23 cellular contexts compared by ENCODE assay signal in genomic region chr1:203713125-203713524, GRCh38. TPM values are rescaled to one million over a fixed set of nuclear protein-coding genes. Genes with fewer than 3 reads are reported as not detected.
DNase-seq lines count a peak whose midpoint lies in the region; ATAC-seq and TF ChIP-seq lines count a peak whose summit lies in the region.
"Had no signal": no experiment of that assay in that cellular context is flagged by ENCODE, and none has a peak within 500 bp of the region (broad histone marks: within the 10 kb centered on the region; RNA-seq: fewer than 3 reads in every experiment).

No MANE protein-coding gene starts in this region.

- 66 to 80% (median 69%) methylated on average over 5 of the region's 5 CpGs for WGBS in heart left ventricle, 4 donors
- no CpG with 5 or more reads among the region's 5 CpGs for WGBS in trophoblast cell (ENCODE audit: extremely low coverage, insufficient coverage, insufficient read length)
- 97% methylated on average over 5 of the region's 5 CpGs for WGBS in smooth muscle cell (ENCODE audit: low lambda C conversion rate)

- H3K9me3 ChIP-seq in heart left ventricle: no peaks in the 10 kb centered on the region
- H3K9me3 ChIP-seq in trophoblast cell (ENCODE audit: insufficient read depth, low read depth, low read length): no peaks in the 10 kb centered on the region
- no peaks in the 10 kb centered on the region for H3K9me3 ChIP-seq in HAP-1
- no peaks in the 10 kb centered on the region for H3K9me3 ChIP-seq in smooth muscle cell (replicated peaks; ENCODE audit: low read depth)
- H3K9me3 ChIP-seq: A549 had no signal

- peak overlapping the region in 3 of 12 donors; percentile 4 to 20 (median 10) for H3K27ac ChIP-seq in heart left ventricle
- H3K27ac ChIP-seq in trophoblast cell (ENCODE audit: low read depth, low read length): no peak overlapping the region
- no peak overlapping the region for H3K27ac ChIP-seq in smooth muscle cell (ENCODE audit: low read depth)
- H3K27ac ChIP-seq: A549 had no signal

- H4K91ac ChIP-seq in trophoblast cell (ENCODE audit: low read depth, low read length): no peak overlapping the region

- H3F3A ChIP-seq in smooth muscle cell (ENCODE audit: low read depth): no peaks in the 10 kb centered on the region

- H3K79me1 ChIP-seq in trophoblast cell (ENCODE audit: low read length): no peaks in the 10 kb centered on the region

- H2BK5ac ChIP-seq in trophoblast cell (ENCODE audit: low read depth, low read length, poor library complexity): no peak overlapping the region

- TF ChIP-seq POLR2A in heart left ventricle (IDR thresholded peaks at IDR 0.05): no peak

- H2AK5ac ChIP-seq in trophoblast cell (ENCODE audit: low read length): no peak overlapping the region

- H3K27ac Mint-ChIP-seq in activated naive CD8-positive, alpha-beta T cell: peak overlapping the region; percentile 10
- no peak overlapping the region for H3K27ac Mint-ChIP-seq in activated naive CD8-positive, alpha-beta T cell treated with anti-CD3 and anti-CD28 coated beads for 36 hours
- H3K27ac Mint-ChIP-seq in HFFc6: 0 out of 2 replicates have a peak overlapping the region, but pooled peaks have one; percentile 16

- H3K27me3 ChIP-seq in heart left ventricle (no peaks in the 10 kb centered on the region), trophoblast cell (ENCODE audit: insufficient read depth, low read length) (no peaks in the 10 kb centered on the region), HAP-1 (ENCODE audit: low read depth) (no peaks in the 10 kb centered on the region), smooth muscle cell (ENCODE audit: low read depth) (no peaks in the 10 kb centered on the region)

- H3K36me3 ChIP-seq in heart left ventricle: peaks cover 6 to 100% (median 100%) of the 10 kb centered on the region in 9 donors
- H3K36me3 ChIP-seq in trophoblast cell (ENCODE audit: control insufficient read depth in 1 of 2, insufficient read depth in 2 of 2, low read length in 2 of 2): peaks cover 54 to 71% of the 10 kb centered on the region in 2 experiments
- peaks cover 21% of the 10 kb centered on the region for H3K36me3 ChIP-seq in HAP-1 (replicated peaks)
- peaks cover 19% of the 10 kb centered on the region for H3K36me3 ChIP-seq in smooth muscle cell (ENCODE audit: low read depth)

- H3K4me1 ChIP-seq in heart left ventricle (peaks cover 0 to 17% (median 0%) of the 10 kb centered on the region in 12 donors), trophoblast cell (ENCODE audit: control insufficient read depth in 1 of 2, insufficient read depth in 2 of 2, low read length in 2 of 2) (no peaks in the 10 kb centered on the region), HAP-1 (no peaks in the 10 kb centered on the region), smooth muscle cell (ENCODE audit: low read depth) (no peaks in the 10 kb centered on the region)
- H3K4me1 ChIP-seq: A549 had no signal

- H3K4ac ChIP-seq in trophoblast cell (ENCODE audit: low read depth, low read length): no peak overlapping the region

- H3K4me3 ChIP-seq in heart left ventricle (no peak overlapping the region), trophoblast cell (ENCODE audit: low read depth, low read length) (peak overlapping the region; percentile 53), HAP-1 (no peak overlapping the region), smooth muscle cell (no peak overlapping the region)
- H3K4me3 ChIP-seq: A549 had no signal

- H3K79me2 ChIP-seq in trophoblast cell (ENCODE audit: control insufficient read depth, insufficient read depth, low read length, poor library complexity): no peaks in the 10 kb centered on the region
- H3K79me2 ChIP-seq in smooth muscle cell (ENCODE audit: low read depth): no peaks in the 10 kb centered on the region

- DNase-seq in activated naive CD8-positive, alpha-beta T cell treated with anti-CD3 and anti-CD28 coated beads for 36 hours: no peak
- DNase-seq in HFFc6 (no peak), heart left ventricle (no peak), trophoblast cell (no peak), HAP-1 (ENCODE audit: low spot score in 2 of 2) (no peak), GM03348 (ENCODE audit: low spot score) (no peak), smooth muscle cell (lab: John Stamatoyannopoulos, UW; ENCODE audit: unreplicated experiment) (no peak)
- DNase-seq: 8988T; ACHN; C1 segment of cervical spinal cord; Calu3; CD4-positive, alpha-beta memory T cell; COR-L47; DMS53; DMS79 treated with DMSO at 0.1 percent for 48 hours; GF-D8; GOT3; HCEC 1CT had no signal

- no peak overlapping the region for H3K18ac ChIP-seq in trophoblast cell (ENCODE audit: low read length)

- in situ Hi-C loops in HAP-1 (cut with MboI; ENCODE audit: low sequenced_read_pairs): no loop called here

- no peak overlapping the region for H2AFZ ChIP-seq in trophoblast cell (ENCODE audit: insufficient read depth, low read length, poor library complexity)
- H2AFZ ChIP-seq in smooth muscle cell (ENCODE audit: low read depth): no peak overlapping the region

- TF ChIP-seq CTCF in HFFc6 (IDR thresholded peaks at IDR 0.05) (no peak), heart left ventricle (IDR thresholded peaks at IDR 0.05) (no peak), smooth muscle cell (IDR thresholded peaks at IDR 0.05; ENCODE audit: borderline replicate concordance, insufficient read depth, poor library complexity, severe bottlenecking) (no peak)

- H3K4me2 ChIP-seq in trophoblast cell (ENCODE audit: low read length): no peak overlapping the region
- no peak overlapping the region for H3K4me2 ChIP-seq in smooth muscle cell
- H3K4me2 ChIP-seq: A549 had no signal

- H3K14ac ChIP-seq in trophoblast cell (ENCODE audit: low read length): no peak overlapping the region

- H3K27me3 Mint-ChIP-seq in activated naive CD8-positive, alpha-beta T cell: no peaks in the 10 kb centered on the region
- H3K27me3 Mint-ChIP-seq in activated naive CD8-positive, alpha-beta T cell treated with anti-CD3 and anti-CD28 coated beads for 36 hours: no peaks in the 10 kb centered on the region
- H3K27me3 Mint-ChIP-seq in HFFc6 (ENCODE audit: insufficient read depth): peaks cover 5% of the 10 kb centered on the region; the same call in 1 of the 2 replicates
- H3K27me3 Mint-ChIP-seq: CD4-positive, alpha-beta memory T cell had no signal

- H3K4me3 Mint-ChIP-seq in activated naive CD8-positive, alpha-beta T cell: no peak overlapping the region
- H3K4me3 Mint-ChIP-seq in activated naive CD8-positive, alpha-beta T cell treated with anti-CD3 and anti-CD28 coated beads for 36 hours: no peak overlapping the region
- H3K4me3 Mint-ChIP-seq in HFFc6: no peak overlapping the region
- H3K4me3 Mint-ChIP-seq: CD4-positive, alpha-beta memory T cell had no signal

- peak; percentile 36 to 56 (median 52) for ATAC-seq in heart left ventricle
- ATAC-seq: A549 had no signal

- no peak overlapping the region for H2BK12ac ChIP-seq in trophoblast cell (ENCODE audit: low read length)

- no peaks in the 10 kb centered on the region for H3K9me3 Mint-ChIP-seq in activated naive CD8-positive, alpha-beta T cell (ENCODE audit: low read depth)
- no peaks in the 10 kb centered on the region for H3K9me3 Mint-ChIP-seq in activated naive CD8-positive, alpha-beta T cell treated with anti-CD3 and anti-CD28 coated beads for 36 hours
- H3K9me3 Mint-ChIP-seq in HFFc6: no peaks in the 10 kb centered on the region
- H3K9me3 Mint-ChIP-seq: CD4-positive, alpha-beta memory T cell had no signal

- no peak overlapping the region for H3K9ac ChIP-seq in trophoblast cell (ENCODE audit: low read length)
- H3K9ac ChIP-seq in smooth muscle cell (ENCODE audit: low read depth): no peak overlapping the region

- no peaks in the 10 kb centered on the region for H4K20me1 ChIP-seq in smooth muscle cell (ENCODE audit: low read depth)

- peaks cover 12% of the 10 kb centered on the region for H3K36me3 Mint-ChIP-seq in activated naive CD8-positive, alpha-beta T cell
- no peaks in the 10 kb centered on the region for H3K36me3 Mint-ChIP-seq in activated naive CD8-positive, alpha-beta T cell treated with anti-CD3 and anti-CD28 coated beads for 36 hours
- peaks cover 44% of the 10 kb centered on the region for H3K36me3 Mint-ChIP-seq in HFFc6 (ENCODE audit: low read depth)

- no peak overlapping the region for H4K8ac ChIP-seq in trophoblast cell (ENCODE audit: low read depth, low read length)

- intact Hi-C loops in heart left ventricle (cut with DNase I): no loop called here

- no peak overlapping the region for H3K23ac ChIP-seq in trophoblast cell (ENCODE audit: low read length)

- H3K4me1 Mint-ChIP-seq in activated naive CD8-positive, alpha-beta T cell (ENCODE audit: low read depth): no peaks in the 10 kb centered on the region
- H3K4me1 Mint-ChIP-seq in activated naive CD8-positive, alpha-beta T cell treated with anti-CD3 and anti-CD28 coated beads for 36 hours: no peaks in the 10 kb centered on the region
- H3K4me1 Mint-ChIP-seq in HFFc6 (ENCODE audit: low read depth): no peaks in the 10 kb centered on the region

- H4K12ac ChIP-seq in trophoblast cell (ENCODE audit: low read depth, low read length): no peak overlapping the region

- no peak overlapping the region for H2BK120ac ChIP-seq in trophoblast cell (ENCODE audit: insufficient read depth, low read length, poor library complexity)

RNA-seq across cellular contexts. Expression of gene LAX1, which starts 51.9 kb away (rescaled TPM):
- total RNA-seq in activated naive CD8-positive, alpha-beta T cell treated with anti-CD3 and anti-CD28 coated beads for 36 hours: 10 to 100 TPM; 28.9 to 30.1 TPM
- not detected for total RNA-seq in HFFc6 (2021; fragmentation: NEBNext Ultra II Directional; extraction: Animal tissue kit (Norgen Biotek cat#: 25700))
- total RNA-seq in heart left ventricle (1 to 10 TPM in 1 of 9 donors, under 1 TPM in 5, not detected in 3; 0.12 to 1.7 (median 0.27) TPM), smooth muscle cell (0.36 and 0.40 TPM in 2 replicates)
- polyA plus RNA-seq in heart left ventricle (under 1 TPM; 0.04 to 0.07 TPM), smooth muscle cell (0.27 TPM in 1 of 2 replicates, not detected in the other)
- 0.14 and 0.21 TPM in 2 replicates for polyA plus RNA-seq in trophoblast cell (2013)
- total RNA-seq: Calu3, Daoy, G401 had no signal
- polyA plus RNA-seq: A549, BJ had no signal

Comparison
In these comparisons a context has a peak if more than half of its experiments do, and no peak if none do; other contexts are left out.
1. RNA of gene LAX1, which starts 51.9 kb away (total RNA-seq): 28.9 to 30.1 TPM in activated naive CD8-positive, alpha-beta T cell treated with anti-CD3 and anti-CD28 coated beads for 36 hours; 0.36 to 0.40 TPM in smooth muscle cell, 0.12 to 1.7 TPM in heart left ventricle and not detected in HFFc6; every median in the first group is over 10 times any median in the second.